ENCODE assay signal across 11 cellular contexts in genomic region chr17:20540878-20541277, GRCh38. TPM values are rescaled to one million over a fixed set of nuclear protein-coding genes. Genes with fewer than 3 reads are reported as not detected.
DNase-seq lines count a peak whose midpoint lies in the region; ATAC-seq, FAIRE-seq and TF ChIP-seq lines count a peak whose summit lies in the region.
"Not testable (repeated sequence)": the region's sequence is repeated elsewhere in the genome, so short reads cannot be mapped to it uniquely, and the experiment has no call there.
"Had no signal": no experiment of that assay in that cellular context is flagged by ENCODE, and none has a peak within 500 bp of the region (broad histone marks: within the 10 kb centered on the region; RNA-seq: fewer than 3 reads in every experiment).

No MANE protein-coding gene starts in this region.

- POLR2A ChIA-PET in GM12878 (lab: Charles Lee), result not testable (repeated sequence)

- not testable (repeated sequence) for H3K36me3 ChIP-seq in GM12878 (ENCODE audit: control insufficient read depth in 2 of 2, insufficient read depth in 2 of 2, low read length in 1 of 2)

- peak; percentile 4 for DNase-seq in GM12864 (ENCODE audit: low read depth)
- DNase-seq in LNCaP clone FGC (ENCODE audit: low read depth), result peak; percentile 90
- peak; percentile 73 for DNase-seq in NCI-H69 (lab: John Stamatoyannopoulos, UW)
- DNase-seq in GM12878 (ENCODE audit: low read depth, low spot score); stimulated activated effector memory CD8-positive, alpha-beta T cell treated with anti-CD3 and anti-CD28 coated beads, Interleukin-12 subunit alpha, Interleukin-12 subunit beta, amount 100 ng/mL, for 72 hours (ENCODE audit: low spot score in 2 of 2): not testable (repeated sequence)
- DNase-seq in fibroblast of gingiva (ENCODE audit: low read depth), result peak; percentile 13
- peak; percentile 33 for DNase-seq in left kidney (ENCODE audit: low read depth, low spot score)

- not testable (repeated sequence) for H3K79me2 ChIP-seq in GM12878 (ENCODE audit: control insufficient read depth, insufficient read depth, low read length)

- peak; percentile 13 for ATAC-seq in HG02759 (IDR thresholded peaks at IDR 0.05; ENCODE audit: unreplicated experiment)
- not testable (repeated sequence) for ATAC-seq in GM12878
- ATAC-seq in stimulated activated effector memory CD8-positive, alpha-beta T cell treated with anti-CD3 and anti-CD28 coated beads, Interleukin-12 subunit alpha, Interleukin-12 subunit beta, amount 100 ng/mL, for 72 hours, result peak; percentile 26

- not testable (repeated sequence) for H3K27ac Mint-ChIP-seq in stimulated activated effector memory CD8-positive, alpha-beta T cell treated with anti-CD3 and anti-CD28 coated beads, Interleukin-12 subunit alpha, Interleukin-12 subunit beta, amount 100 ng/mL, for 72 hours

- not testable (repeated sequence) for H3K4me1 ChIP-seq in GM12878 (ENCODE audit: control insufficient read depth, insufficient read depth, low read length)

- not testable (repeated sequence) for H3K9me3 ChIP-seq in GM12878 (replicated peaks; ENCODE audit: control insufficient read depth, insufficient read depth, low read length)

- not testable (repeated sequence) for TF ChIP-seq POLR2A in GM12878 (IDR thresholded peaks at IDR 0.05; ENCODE audit: low read depth, low read length)

- TF ChIP-seq CTCF in GM12864 (IDR thresholded peaks at IDR 0.05; ENCODE audit: low read depth, low read length, missing control alignments); LNCaP clone FGC (IDR thresholded peaks at IDR 0.05; ENCODE audit: control insufficient read depth, extremely low read depth, insufficient read depth); GM12878 (IDR thresholded peaks at IDR 0.05 in 2 of 3, conservative IDR thresholded peaks at IDR 0.05 in 1 of 3; ENCODE audit: control insufficient read depth in 2 of 3, extremely low read depth in 1 of 3, insufficient read depth in 1 of 3, low read depth in 3 of 3, low read length in 3 of 3): not testable (repeated sequence)

- in situ Hi-C loops in GM12878 (cut with MboI), result not testable (repeated sequence)

- not testable (repeated sequence) for H3K4me1 Mint-ChIP-seq in stimulated activated effector memory CD8-positive, alpha-beta T cell treated with anti-CD3 and anti-CD28 coated beads, Interleukin-12 subunit alpha, Interleukin-12 subunit beta, amount 100 ng/mL, for 72 hours

- SMC1A ChIA-PET in GM12878 (lab: Charles Lee; ENCODE audit: uncharacterized antibody, unreplicated experiment), result not testable (repeated sequence)

- not testable (repeated sequence) for BruUV-seq in GM12878 (replicated peaks; lab: Mats Ljungman, UMichigan)

- not testable (repeated sequence) for H2AFZ ChIP-seq in GM12878 (ENCODE audit: control insufficient read depth, low read depth, low read length)

- H3K27me3 ChIP-seq in GM12878 (replicated peaks in 1 of 2; ENCODE audit: control insufficient read depth in 2 of 2, insufficient read depth in 2 of 2, low read length in 1 of 2), result not testable (repeated sequence)

- FAIRE-seq in GM12878 (lab: Jason Lieb, UNC), result not testable (repeated sequence)

- H3K4me3 ChIP-seq in GM12864 (ENCODE audit: low read depth, low read length); LNCaP clone FGC (ENCODE audit: low read depth, low read length); GM12878: not testable (repeated sequence)

- WGBS in GM12878 (ENCODE audit: insufficient coverage, insufficient replicate concordance, low lambda C conversion rate, missing lambda C conversion rate), result 0% methylated on average over 2 of the region's 3 CpGs

- H3K27ac ChIP-seq in GM12878 (ENCODE audit: control insufficient read depth, insufficient read depth), result peak overlapping the region; percentile 1; the same call in 1 of the 2 replicates

- H4K20me1 ChIP-seq in GM12878 (ENCODE audit: control insufficient read depth, insufficient read depth), result not testable (repeated sequence)

- not testable (repeated sequence) for H3K36me3 Mint-ChIP-seq in stimulated activated effector memory CD8-positive, alpha-beta T cell treated with anti-CD3 and anti-CD28 coated beads, Interleukin-12 subunit alpha, Interleukin-12 subunit beta, amount 100 ng/mL, for 72 hours

- CTCF ChIA-PET in GM12878 (lab: Yijun Ruan, JAX), result not testable (repeated sequence)

- not testable (repeated sequence) for H3K4me3 Mint-ChIP-seq in stimulated activated effector memory CD8-positive, alpha-beta T cell treated with anti-CD3 and anti-CD28 coated beads, Interleukin-12 subunit alpha, Interleukin-12 subunit beta, amount 100 ng/mL, for 72 hours

- peak overlapping the region; percentile 28; the same call in 1 of the 2 replicates for H3K4me2 ChIP-seq in GM12878 (ENCODE audit: control insufficient read depth, insufficient read depth)

- not testable (repeated sequence) for TF ChIP-seq EP300 in GM12878 (IDR thresholded peaks at IDR 0.05; ENCODE audit: borderline replicate concordance in 1 of 2, control insufficient read depth in 1 of 2, low read depth in 2 of 2, low read length in 2 of 2)

- not testable (repeated sequence) for H3K9me3 Mint-ChIP-seq in stimulated activated effector memory CD8-positive, alpha-beta T cell treated with anti-CD3 and anti-CD28 coated beads, Interleukin-12 subunit alpha, Interleukin-12 subunit beta, amount 100 ng/mL, for 72 hours

- RAD21 ChIA-PET in GM12878 (lab: Charles Lee; ENCODE audit: unreplicated experiment), result not testable (repeated sequence)

- intact Hi-C loops in GM12878 (cut with micrococcal nuclease; ENCODE audit: unreplicated experiment), result not testable (repeated sequence)

- TF ChIP-seq RAD21 in GM12878 (IDR thresholded peaks at IDR 0.05; ENCODE audit: insufficient read depth, low read depth, low read length), result not testable (repeated sequence)

- H3K9ac ChIP-seq in GM12878 (ENCODE audit: control insufficient read depth, insufficient read depth, low read length), result not testable (repeated sequence)

RNA-seq across cellular contexts. Expression of gene CDRT15L2, which starts 38.6 kb away (rescaled TPM):
- not detected in 2 replicates for total RNA-seq in GM12878 (2013; cell fraction: nucleolus; rRNA removed)
- total RNA-seq in GM12878 (2014; rRNA removed) (not detected in 2 replicates), GM12878 (2014; rRNA removed; fragmentation: Illumina TruSeq; extraction: Trizol) (not detected in 2 replicates), GM12878 (2021) (not detected in 2 replicates)
- polyA plus RNA-seq in GM12878 (2011; ENCODE audit: low read depth), result not detected
- polyA plus RNA-seq in GM12878 (2011; rRNA removed) (not detected in 2 replicates), GM12878 (2014; fragmentation: Illumina TruSeq; extraction: Trizol) (not detected in 2 replicates), GM12878 (2014; fragmentation: Nextera tagmentation; extraction: Ambion mirVana) (not detected), GM12878 (2014; rRNA removed) (not detected in 2 replicates), GM12878 (2016; fragmentation: Nextera tagmentation; extraction: Ambion mirVana) (not detected)
- polyA plus RNA-seq in GM12878 (2011; cell fraction: cytosol; rRNA removed), result not detected in 2 replicates
- polyA plus RNA-seq in GM12878 (2011; cell fraction: nucleus; rRNA removed), result not detected in 2 replicates
- polyA plus RNA-seq in GM12878 (2012), result not detected in 2 replicates
- not detected in 2 replicates for polyA minus RNA-seq in GM12878 (2011; rRNA and poly(A)+ RNA removed)
- polyA minus RNA-seq in GM12878 (2011; cell fraction: cytosol; rRNA and poly(A)+ RNA removed), result not detected in 2 replicates
- polyA minus RNA-seq in GM12878 (2011; cell fraction: nucleus; rRNA and poly(A)+ RNA removed), result not detected in 2 replicates
- total RNA-seq: PC-9, SK-MEL-5 had no signal
- polyA plus RNA-seq: CD14-positive monocyte had no signal
